16 cellular contexts compared by ENCODE assay signal in genomic region chr6:101398716-101399626, GRCh38. TPM values are rescaled to one million over a fixed set of nuclear protein-coding genes. Genes with fewer than 3 reads are reported as not detected.
DNase-seq lines count a peak whose midpoint lies in the region; TF ChIP-seq lines count a peak whose summit lies in the region.
"Had no signal": no experiment of that assay in that cellular context is flagged by ENCODE, and none has a peak within 500 bp of the region (broad histone marks: within the 10 kb centered on the region; RNA-seq: fewer than 3 reads in every experiment).

No MANE protein-coding gene starts in this region.

- H3F3A ChIP-seq in neural progenitor cell (ENCODE audit: low read depth): peaks cover 21% of the 10 kb centered on the region

- H3K4me2 ChIP-seq in neural progenitor cell: peak overlapping the region; percentile 72

- H3K9me3 Mint-ChIP-seq in neural progenitor cell: no peaks in the 10 kb centered on the region

- peaks cover 39% of the 10 kb centered on the region for H3K4me1 Mint-ChIP-seq in neural progenitor cell

- no peaks in the 10 kb centered on the region for H3K36me3 ChIP-seq in BE2C
- H3K36me3 ChIP-seq in neural progenitor cell: no peaks in the 10 kb centered on the region
- H3K36me3 ChIP-seq: spleen had no signal

- H3K27me3 ChIP-seq in BE2C: no peaks in the 10 kb centered on the region
- peaks cover 90% of the 10 kb centered on the region for H3K27me3 ChIP-seq in neural progenitor cell

- no peaks in the 10 kb centered on the region for H3K9me3 ChIP-seq in BE2C
- H3K9me3 ChIP-seq in neural progenitor cell (ENCODE audit: low read depth): no peaks in the 10 kb centered on the region

- peaks cover 39% of the 10 kb centered on the region for H3K27me3 Mint-ChIP-seq in neural progenitor cell (ENCODE audit: insufficient read depth, low read depth)

- TF ChIP-seq CTCF in BE2C (IDR thresholded peaks at IDR 0.05; ENCODE audit: low read depth, low read length) (no peak), WI38 (IDR thresholded peaks at IDR 0.05; ENCODE audit: low read depth, low read length) (no peak), fibroblast of pulmonary artery (IDR thresholded peaks at IDR 0.05; ENCODE audit: low read length, missing control alignments) (no peak), neural progenitor cell (IDR thresholded peaks at IDR 0.05) (no peak)

- no peak overlapping the region for H3K9ac ChIP-seq in neural progenitor cell

- no peak overlapping the region for H3K27ac Mint-ChIP-seq in neural progenitor cell
- H3K27ac Mint-ChIP-seq: activated CD8-positive, alpha-beta T cell treated with anti-CD3 and anti-CD28 coated beads, Interleukin-2, amount 10 ng/mL, durations not matched to agents 7 days and 5 days had no signal

- no peaks in the 10 kb centered on the region for H3K36me3 Mint-ChIP-seq in neural progenitor cell

- H3K79me2 ChIP-seq in neural progenitor cell (ENCODE audit: low read depth): no peaks in the 10 kb centered on the region

- H3K4me1 ChIP-seq in BE2C: peaks cover 9% of the 10 kb centered on the region
- peaks cover 15% of the 10 kb centered on the region for H3K4me1 ChIP-seq in neural progenitor cell

- DNase-seq in BE2C (peak; percentile 82), fibroblast of pulmonary artery (ENCODE audit: low read depth) (no peak), neural progenitor cell (ENCODE audit: low spot score) (peak; percentile 34), ureter (ENCODE audit: low spot score) (no peak), erythroblast (lab: John Stamatoyannopoulos, UW) (no peak), NCI-H1417 (lab: John Stamatoyannopoulos, UW) (no peak), NCI-H1105 treated with DMSO at 0.1 percent for 48 hours (lab: John Stamatoyannopoulos, UW) (no peak)
- DNase-seq: activated CD8-positive, alpha-beta T cell treated with anti-CD3 and anti-CD28 coated beads, Interleukin-2, amount 10 ng/mL, durations not matched to agents 7 days and 5 days; Calu3; hippocampal formation; NCI-H1417 treated with DMSO at 0.1 percent for 48 hours; OCI-M1; spleen had no signal

- TF ChIP-seq POLR2A in erythroblast (IDR thresholded peaks at IDR 0.05; ENCODE audit: low read length): no peak

- no peak overlapping the region for H3K27ac ChIP-seq in neural progenitor cell
- H3K27ac ChIP-seq: epithelial cell of prostate, spleen had no signal

- H3K4me3 ChIP-seq in BE2C (ENCODE audit: low read depth, low read length) (peak overlapping the region; percentile 88), WI38 (ENCODE audit: low read depth, low read length) (peak overlapping the region; percentile 58), fibroblast of pulmonary artery (replicated peaks; ENCODE audit: low read depth, low read length) (peak overlapping the region; percentile 27), neural progenitor cell (peak overlapping the region; percentile 37)
- H3K4me3 ChIP-seq: lung, spleen had no signal

- H3K4me3 Mint-ChIP-seq in neural progenitor cell: peak overlapping the region; percentile 86
- H3K4me3 Mint-ChIP-seq: activated CD8-positive, alpha-beta T cell treated with anti-CD3 and anti-CD28 coated beads, Interleukin-2, amount 10 ng/mL, durations not matched to agents 7 days and 5 days had no signal

- H4K20me1 ChIP-seq in neural progenitor cell (ENCODE audit: low read depth): peaks cover 12% of the 10 kb centered on the region

- H2AFZ ChIP-seq in neural progenitor cell (replicated peaks): no peak overlapping the region

RNA-seq across cellular contexts. Expression of gene GRIK2, which starts 5.5 kb away (rescaled TPM):
- polyA plus RNA-seq in BE2C (2012; ENCODE audit: insufficient read depth, insufficient read length, low read depth): 13.5 TPM
- 0.88 and 1.5 TPM in 2 replicates for total RNA-seq in neural progenitor cell (ENCODE audit: low replicate concordance)
- 1.8 TPM for total RNA-seq in ureter
- total RNA-seq: activated CD8-positive, alpha-beta T cell treated with anti-CD3 and anti-CD28 coated beads, Interleukin-2, amount 10 ng/mL, durations not matched to agents 7 days and 5 days had no signal

Comparison
In these comparisons a context has a peak if more than half of its experiments do, and no peak if none do; other contexts are left out.
1. DNase-seq: peak in BE2C (single experiment) and neural progenitor cell (single experiment); none in fibroblast of pulmonary artery (single experiment), ureter (single experiment), erythroblast (0 of 2), NCI-H1417 (0 of 3) and NCI-H1105 treated with DMSO at 0.1 percent for 48 hours (single experiment).
2. H3K4me3 ChIP-seq: peak in every context shown above with its lines; median percentile 88 in BE2C; 58 in WI38; 37 in neural progenitor cell; 27 in fibroblast of pulmonary artery.